In genomic region chr13:76164290-76164689, GRCh38 we compare ENCODE assay signal across 22 cellular contexts.
"Had no signal": no experiment of that assay in that cellular context is flagged by ENCODE, and none has a peak within 500 bp of the region (broad histone marks: within the 10 kb centered on the region; RNA-seq: fewer than 3 reads in every experiment).

No MANE protein-coding gene starts in this region.

- H3K27ac ChIP-seq: body of pancreas, left lung, pancreas, thyroid gland had no signal

- ATAC-seq: activated CD8-positive, alpha-beta memory T cell treated with anti-CD3 and anti-CD28 coated beads, Interleukin-2, amount 10 ng/mL, durations not matched to agents 7 days and 5 days; activated naive CD4-positive, alpha-beta T cell treated with anti-CD3 and anti-CD28 coated beads, Interleukin-2, amount 50 U/mL, for 72 hours; activated T-cell treated with anti-CD3 and anti-CD28 coated beads, Interleukin-2, amount 50 U/mL, for 4 hours; body of pancreas; left lung; stimulated activated naive CD8-positive, alpha-beta T cell treated with anti-CD3 and anti-CD28 coated beads, Interleukin-15, amount 100 ng/mL, for 72 hours had no signal

- H3K9me3 Mint-ChIP-seq: neural crest cell had no signal

- H3K36me3 Mint-ChIP-seq: activated CD8-positive, alpha-beta memory T cell treated with anti-CD3 and anti-CD28 coated beads, Interleukin-2, amount 10 ng/mL, durations not matched to agents 7 days and 5 days; activated naive CD4-positive, alpha-beta T cell treated with anti-CD3 and anti-CD28 coated beads, Interleukin-2, amount 50 U/mL, for 72 hours had no signal

- H3K36me3 ChIP-seq: left lung, pancreas, thyroid gland had no signal

- H3K9me3 ChIP-seq: body of pancreas, left lung, pancreas, thyroid gland had no signal

- H3K27ac Mint-ChIP-seq: activated CD8-positive, alpha-beta memory T cell treated with anti-CD3 and anti-CD28 coated beads, Interleukin-2, amount 10 ng/mL, durations not matched to agents 7 days and 5 days; activated naive CD4-positive, alpha-beta T cell treated with anti-CD3 and anti-CD28 coated beads, Interleukin-2, amount 50 U/mL, for 72 hours; endodermal cell; stimulated activated naive CD8-positive, alpha-beta T cell treated with anti-CD3 and anti-CD28 coated beads, Interleukin-15, amount 100 ng/mL, for 72 hours had no signal

- H3K4me3 ChIP-seq: body of pancreas, left lung, pancreas, thyroid gland had no signal

- FAIRE-seq: frontal cortex, keratinocyte, pancreas, urothelium cell line had no signal

- DNase-seq: activated CD4-positive, alpha-beta T cell treated with anti-CD3 and anti-CD28 coated beads, Interleukin-2, amount 50 U/mL, for 48 hours; activated CD4-positive, CD25-positive, alpha-beta regulatory T cell treated with anti-CD3 and anti-CD28 coated beads, Interleukin-2, amount 50 U/mL, for 72 hours; activated CD8-positive, alpha-beta memory T cell treated with anti-CD3 and anti-CD28 coated beads, Interleukin-2, amount 10 ng/mL, durations not matched to agents 7 days and 5 days; activated effector memory CD4-positive, alpha-beta T cell treated with anti-CD3 and anti-CD28 coated beads, Interleukin-2, amount 50 U/mL, for 16 hours; activated T-cell treated with anti-CD3 and anti-CD28 coated beads, Interleukin-2, amount 50 U/mL, for 4 hours; amniotic stem cell; dermis blood vessel endothelial cell; endodermal cell; left lung; mesendoderm; stimulated activated CD4-positive, alpha-beta T cell treated with anti-CD3 and anti-CD28 coated beads, Interleukin-15, amount 100 ng/mL, for 24 hours; stimulated activated CD4-positive, alpha-beta T cell treated with anti-CD3 and anti-CD28 coated beads, Interleukin-4, amount 100 ng/mL, for 24 hours; stimulated activated naive CD8-positive, alpha-beta T cell treated with anti-CD3 and anti-CD28 coated beads, Interleukin-15, amount 100 ng/mL, for 72 hours; T-helper 2 cell; thyroid gland had no signal

- H3K4me1 Mint-ChIP-seq: activated CD8-positive, alpha-beta memory T cell treated with anti-CD3 and anti-CD28 coated beads, Interleukin-2, amount 10 ng/mL, durations not matched to agents 7 days and 5 days; neural crest cell; stimulated activated naive CD8-positive, alpha-beta T cell treated with anti-CD3 and anti-CD28 coated beads, Interleukin-15, amount 100 ng/mL, for 72 hours had no signal

- H3K4me1 ChIP-seq: body of pancreas, left lung, pancreas had no signal

- H3K4me3 Mint-ChIP-seq: activated CD8-positive, alpha-beta memory T cell treated with anti-CD3 and anti-CD28 coated beads, Interleukin-2, amount 10 ng/mL, durations not matched to agents 7 days and 5 days; activated T-cell treated with anti-CD3 and anti-CD28 coated beads, Interleukin-2, amount 50 U/mL, for 4 hours; endodermal cell; neural crest cell; stimulated activated naive CD8-positive, alpha-beta T cell treated with anti-CD3 and anti-CD28 coated beads, Interleukin-15, amount 100 ng/mL, for 72 hours had no signal

- H3K27me3 ChIP-seq: body of pancreas, left lung, pancreas, thyroid gland had no signal

- H3K27me3 Mint-ChIP-seq: activated CD8-positive, alpha-beta memory T cell treated with anti-CD3 and anti-CD28 coated beads, Interleukin-2, amount 10 ng/mL, durations not matched to agents 7 days and 5 days; stimulated activated naive CD8-positive, alpha-beta T cell treated with anti-CD3 and anti-CD28 coated beads, Interleukin-15, amount 100 ng/mL, for 72 hours had no signal
